Comparison of ENCODE assay signal across 17 cellular contexts in genomic region chrY:21103885-21104284, GRCh38.
DNase-seq lines count a peak whose midpoint lies in the region; ATAC-seq and TF ChIP-seq lines count a peak whose summit lies in the region.
"Had no signal": no experiment of that assay in that cellular context is flagged by ENCODE, and none has a peak within 500 bp of the region (broad histone marks: within the 10 kb centered on the region; RNA-seq: fewer than 3 reads in every experiment).

No MANE protein-coding gene starts in this region.

- CTCF ChIA-PET in activated CD8-positive, alpha-beta T cell treated with anti-CD3 and anti-CD28 coated beads for 36 hours (lab: Charles Lee), result no interaction called here

- no peak overlapping the region for H3K27ac Mint-ChIP-seq in activated naive CD4-positive, alpha-beta T cell treated with anti-CD3 and anti-CD28 coated beads, Interleukin-2, amount 50 U/mL, for 72 hours
- H3K27ac Mint-ChIP-seq in activated CD8-positive, alpha-beta T cell treated with anti-CD3 and anti-CD28 coated beads for 36 hours, result no peak overlapping the region
- H3K27ac Mint-ChIP-seq: CD8-positive, alpha-beta memory T cell; H9 had no signal

- H3K9me3 ChIP-seq in prostate gland, result no peaks in the 10 kb centered on the region
- H3K9me3 ChIP-seq: BE2C had no signal

- H3K27ac ChIP-seq in prostate gland, result no peak overlapping the region
- H3K27ac ChIP-seq: KMS-11 had no signal

- intact Hi-C loops in activated CD8-positive, alpha-beta T cell treated with anti-CD3 and anti-CD28 coated beads for 36 hours (cut with micrococcal nuclease), result no loop called here
- intact Hi-C loops in prostate gland (cut with DNase I), result no loop called here

- no peak for DNase-seq in activated naive CD4-positive, alpha-beta T cell treated with anti-CD3 and anti-CD28 coated beads, Interleukin-2, amount 50 U/mL, for 72 hours (ENCODE audit: low spot score in 2 of 2)
- DNase-seq in activated naive CD4-positive, alpha-beta T cell treated with Interleukin-2 at 50 U/mL for 16 hours, result no peak
- peak; percentile 2 for DNase-seq in activated CD8-positive, alpha-beta T cell treated with anti-CD3 and anti-CD28 coated beads for 36 hours
- DNase-seq in prostate gland (ENCODE audit: low spot score) (no peak), NCI-H146 treated with DMSO at 0.1 percent for 48 hours (lab: John Stamatoyannopoulos, UW; ENCODE audit: unreplicated experiment) (no peak), GM10266 (ENCODE audit: extremely low spot score) (no peak)
- DNase-seq: ACHN; BE2C; C1 segment of cervical spinal cord; CD4-positive, CD25-positive, alpha-beta regulatory T cell; CD8-positive, alpha-beta memory T cell; COR-L47; DMS 273 treated with DMSO at 0.1 percent for 48 hours; H9 had no signal

- ATAC-seq in activated naive CD4-positive, alpha-beta T cell treated with anti-CD3 and anti-CD28 coated beads, Interleukin-2, amount 50 U/mL, for 72 hours, result peak; percentile 34 to 69
- peak; percentile 64 for ATAC-seq in GM18498 (IDR thresholded peaks at IDR 0.05; ENCODE audit: unreplicated experiment)
- peak; percentile 51 for ATAC-seq in GM21390 (IDR thresholded peaks at IDR 0.05; ENCODE audit: unreplicated experiment)
- no peak for ATAC-seq in activated CD8-positive, alpha-beta T cell treated with anti-CD3 and anti-CD28 coated beads for 36 hours

- H3K36me3 ChIP-seq in prostate gland, result no peaks in the 10 kb centered on the region
- H3K36me3 ChIP-seq: BE2C had no signal

- WGBS in prostate gland, result 78% methylated on average over 2 of the region's 2 CpGs

- no peak for TF ChIP-seq CTCF in activated CD8-positive, alpha-beta T cell treated with anti-CD3 and anti-CD28 coated beads for 36 hours (IDR thresholded peaks at IDR 0.05)
- TF ChIP-seq CTCF in prostate gland (IDR thresholded peaks at IDR 0.05), result no peak
- TF ChIP-seq CTCF in GM10266 (IDR thresholded peaks at IDR 0.05; ENCODE audit: control insufficient read depth, insufficient read depth, low read depth, missing control alignments), result no peak

- no peak overlapping the region for H3K4me3 Mint-ChIP-seq in activated CD8-positive, alpha-beta T cell treated with anti-CD3 and anti-CD28 coated beads for 36 hours
- H3K4me3 Mint-ChIP-seq: CD8-positive, alpha-beta memory T cell; H9 had no signal

- no peaks in the 10 kb centered on the region for H3K27me3 ChIP-seq in prostate gland (replicated peaks; ENCODE audit: insufficient read depth)
- H3K27me3 ChIP-seq: BE2C had no signal

- TF ChIP-seq POLR2A in prostate gland (IDR thresholded peaks at IDR 0.05), result no peak

- POLR2A ChIA-PET in activated CD8-positive, alpha-beta T cell treated with anti-CD3 and anti-CD28 coated beads for 36 hours (lab: Charles Lee), result no interaction called here

- no peak overlapping the region for H3K4me3 ChIP-seq in prostate gland

- peaks cover 10% of the 10 kb centered on the region for H3K4me1 Mint-ChIP-seq in activated CD8-positive, alpha-beta T cell treated with anti-CD3 and anti-CD28 coated beads for 36 hours (ENCODE audit: low read depth)
- H3K4me1 Mint-ChIP-seq: H9 had no signal

- no peaks in the 10 kb centered on the region for H3K9me3 Mint-ChIP-seq in activated naive CD4-positive, alpha-beta T cell treated with anti-CD3 and anti-CD28 coated beads, Interleukin-2, amount 50 U/mL, for 72 hours
- H3K9me3 Mint-ChIP-seq in activated CD8-positive, alpha-beta T cell treated with anti-CD3 and anti-CD28 coated beads for 36 hours, result no peaks in the 10 kb centered on the region
- H3K9me3 Mint-ChIP-seq: CD8-positive, alpha-beta memory T cell; H9 had no signal

- H3K27me3 Mint-ChIP-seq in activated CD8-positive, alpha-beta T cell treated with anti-CD3 and anti-CD28 coated beads for 36 hours, result no peaks in the 10 kb centered on the region
- H3K27me3 Mint-ChIP-seq: CD4-positive, CD25-positive, alpha-beta regulatory T cell; CD8-positive, alpha-beta memory T cell had no signal

- H3K4me1 ChIP-seq in prostate gland (replicated peaks), result no peaks in the 10 kb centered on the region
- H3K4me1 ChIP-seq: BE2C had no signal

- H3K36me3 Mint-ChIP-seq in activated naive CD4-positive, alpha-beta T cell treated with anti-CD3 and anti-CD28 coated beads, Interleukin-2, amount 50 U/mL, for 72 hours, result no peaks in the 10 kb centered on the region
- no peaks in the 10 kb centered on the region for H3K36me3 Mint-ChIP-seq in activated CD8-positive, alpha-beta T cell treated with anti-CD3 and anti-CD28 coated beads for 36 hours (ENCODE audit: low read depth)
- H3K36me3 Mint-ChIP-seq: CD4-positive, CD25-positive, alpha-beta regulatory T cell; CD8-positive, alpha-beta memory T cell had no signal
